8 cellular contexts compared by ENCODE assay signal in the genomic region with DNA sequence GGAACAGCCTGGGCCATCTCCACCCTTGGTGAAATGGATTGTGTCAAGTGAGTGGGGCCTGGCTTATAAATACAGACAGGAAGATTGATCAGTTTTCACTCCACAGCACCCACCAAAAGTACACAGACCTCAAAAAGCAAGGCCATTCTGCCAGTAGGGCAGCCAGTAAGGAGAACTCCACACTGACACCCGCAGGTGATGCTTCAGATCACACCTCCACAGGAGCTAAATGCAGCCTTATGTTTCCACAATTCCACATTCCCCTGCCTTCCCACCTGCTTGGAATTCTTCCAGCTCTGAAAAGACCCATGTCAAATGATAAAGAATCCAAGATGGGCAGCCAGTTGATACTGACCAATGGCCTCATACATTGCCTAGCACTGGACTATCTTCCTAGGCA.
DNase-seq lines count a peak whose midpoint lies in the region; ATAC-seq and TF ChIP-seq lines count a peak whose summit lies in the region.

No MANE protein-coding gene starts in this region.

- in situ Hi-C loops in GM13977 (cut with MboI; ENCODE audit: low pct_unique_long_range_greater_than_20kb, low sequenced_read_pairs, unreplicated experiment): no loop called here

- DNase-seq in GM13977 (ENCODE audit: low spot score): peak; percentile 75
- DNase-seq in RKO (ENCODE audit: low spot score): peak; percentile 10
- peak; percentile 13 for DNase-seq in glomerular visceral epithelial cell (ENCODE audit: extremely low spot score)
- no peak for DNase-seq in midbrain (lab: John Stamatoyannopoulos, UW)
- no peak for DNase-seq in left cardiac atrium

- ATAC-seq in esophagus mucosa (no peak), HG02798 (IDR thresholded peaks at IDR 0.05; ENCODE audit: poor library complexity, unreplicated experiment) (no peak), left cardiac atrium (no peak)

- H3K27ac ChIP-seq in C4-2B: no peak overlapping the region

- peak; percentile 48 for TF ChIP-seq CTCF in C4-2B (conservative IDR thresholded peaks at IDR 0.05)
- peak; percentile 55 for TF ChIP-seq CTCF in GM13977 (IDR thresholded peaks at IDR 0.05; ENCODE audit: extremely low read depth, insufficient read depth, missing control alignments)

- intact Hi-C loops in left cardiac atrium (cut with DNase I): no loop called here

Comparison
In these comparisons a context has a peak if more than half of its experiments do, and no peak if none do; other contexts are left out.
1. DNase-seq: peak in GM13977 (single experiment), RKO (single experiment) and glomerular visceral epithelial cell (single experiment); none in midbrain (single experiment) and left cardiac atrium (single experiment).